Comparison of ENCODE assay signal across 27 cellular contexts in genomic region chr5:159682623-159683022, GRCh38.
DNase-seq lines count a peak whose midpoint lies in the region; ATAC-seq, FAIRE-seq and TF ChIP-seq lines count a peak whose summit lies in the region.
"Had no signal": no experiment of that assay in that cellular context is flagged by ENCODE, and none has a peak within 500 bp of the region (broad histone marks: within the 10 kb centered on the region; RNA-seq: fewer than 3 reads in every experiment).

No MANE protein-coding gene starts in this region.

- 88% methylated on average over 2 of the region's 2 CpGs; no CpG with 5 or more reads in 1 of the 2 experiments for WGBS in H1 (ENCODE audit: extremely low coverage in 1 of 2, insufficient coverage in 1 of 2, insufficient read length in 1 of 2, insufficient replicate concordance in 2 of 2, low coverage in 1 of 2, low lambda C conversion rate in 2 of 2, missing lambda C conversion rate in 1 of 2), 2 experiments
- 89 to 92% methylated on average over 2 of the region's 2 CpGs for WGBS in thyroid gland, 2 donors

- no peak overlapping the region for H2BK15ac ChIP-seq in H1 (ENCODE audit: low read length)

- no peak overlapping the region for H4K91ac ChIP-seq in H1 (replicated peaks; ENCODE audit: insufficient read length, low read length)

- no peak overlapping the region for H2AFZ ChIP-seq in H1 (ENCODE audit: low read length)

- TF ChIP-seq CTCF in C4-2B (conservative IDR thresholded peaks at IDR 0.05), result peak; percentile 11; the same call in 1 of the 2 replicates
- TF ChIP-seq CTCF in DOHH2 (IDR thresholded peaks at IDR 0.05; ENCODE audit: low read depth, low read length, poor library complexity, severe bottlenecking), result peak; percentile 9
- TF ChIP-seq CTCF in NB4 (IDR thresholded peaks at IDR 0.05; ENCODE audit: low read depth, low read length), result no peak
- TF ChIP-seq CTCF in H1 (IDR thresholded peaks at IDR 0.05; ENCODE audit: control extremely low read depth in 1 of 3, insufficient read depth in 1 of 3, low read depth in 1 of 3, low read length in 3 of 3), result peak in 2 of 3 experiments; percentile 25 to 44; a peak in 2 of 4 replicates
- TF ChIP-seq CTCF in thyroid gland (IDR thresholded peaks at IDR 0.05), result no peak
- no peak for TF ChIP-seq CTCF in upper lobe of right lung (IDR thresholded peaks at IDR 0.05)

- TF ChIP-seq RAD21 in H1 (IDR thresholded peaks at IDR 0.05 in 1 of 2, conservative IDR thresholded peaks at IDR 0.05 in 1 of 2; ENCODE audit: low read depth in 2 of 2, low read length in 2 of 2), result peak; percentile 76 to 77

- no peak overlapping the region for H3K4me2 ChIP-seq in DOHH2 (ENCODE audit: low read length)
- no peak overlapping the region for H3K4me2 ChIP-seq in H1 (ENCODE audit: insufficient read depth in 1 of 2, low read depth in 2 of 2, low read length in 2 of 2)

- ATAC-seq in upper lobe of right lung (no peak), GM18909 (IDR thresholded peaks at IDR 0.05; ENCODE audit: poor library complexity, unreplicated experiment) (no peak)
- ATAC-seq: activated T-cell treated with anti-CD3 and anti-CD28 coated beads, Interleukin-2, amount 50 U/mL, for 4 hours; left lobe of liver; naive thymus-derived CD4-positive, alpha-beta T cell; Right ventricle myocardium inferior had no signal

- H3K27ac ChIP-seq in C4-2B (no peak overlapping the region), DOHH2 (ENCODE audit: low read depth, low read length) (no peak overlapping the region), H1 (ENCODE audit: low read depth, low read length) (no peak overlapping the region), thyroid gland (no peak overlapping the region), upper lobe of right lung (no peak overlapping the region)
- H3K27ac ChIP-seq: testis, vagina had no signal

- H3K9me3 ChIP-seq in DOHH2 (ENCODE audit: control insufficient read depth, insufficient read depth, low read length) (peaks cover 17% of the 10 kb centered on the region), H1 (ENCODE audit: insufficient read depth in 2 of 2, low read depth in 1 of 2, low read length in 1 of 2) (peaks cover 13 to 26% of the 10 kb centered on the region in 2 experiments), thyroid gland (no peaks in the 10 kb centered on the region), upper lobe of right lung (peaks cover 4% of the 10 kb centered on the region)
- H3K9me3 ChIP-seq: testis, vagina had no signal

- no peaks in the 10 kb centered on the region for H3K9me2 ChIP-seq in DOHH2 (replicated peaks; ENCODE audit: control insufficient read depth, low read length)

- DNase-seq in NB4 (ENCODE audit: low read depth), result peak; percentile 34
- no peak for DNase-seq in H1 (ENCODE audit: low read depth in 1 of 2, low spot score in 2 of 2)
- DNase-seq in nucleus accumbens (lab: John Stamatoyannopoulos, UW), result no peak
- no peak for DNase-seq in thyroid gland
- no peak for DNase-seq in upper lobe of right lung
- DNase-seq: activated gamma-delta T cell treated with Interleukin-2 at 50 U/mL for 16 hours; activated T-cell treated with anti-CD3 and anti-CD28 coated beads, Interleukin-2, amount 50 U/mL, for 4 hours; dermis blood vessel endothelial cell; hippocampal formation; immature natural killer cell; MM.1S; naive thymus-derived CD4-positive, alpha-beta T cell; NCI-H146; NCI-H2171 treated with DMSO at 0.1 percent for 48 hours; NCI-H526; occipital lobe; stimulated activated CD4-positive, alpha-beta T cell treated with anti-CD3 and anti-CD28 coated beads, Interleukin-15, amount 100 ng/mL, for 24 hours; stimulated activated naive CD4-positive, alpha-beta T cell; T-helper 2 cell; testis had no signal

- no peak for TF ChIP-seq EP300 in H1 (IDR thresholded peaks at IDR 0.05; ENCODE audit: borderline replicate concordance in 1 of 2, low read depth in 2 of 2, low read length in 2 of 2)

- no peaks in the 10 kb centered on the region for H3K23me2 ChIP-seq in H1 (ENCODE audit: low read depth, low read length)

- H3K14ac ChIP-seq in H1 (ENCODE audit: insufficient read length), result no peak overlapping the region

- no peak overlapping the region for H3K56ac ChIP-seq in H1 (replicated peaks; ENCODE audit: insufficient read length, low read depth, low read length)

- H3K4me1 ChIP-seq in DOHH2 (ENCODE audit: control insufficient read depth, low read length) (no peaks in the 10 kb centered on the region), H1 (replicated peaks in 1 of 4; ENCODE audit: control insufficient read depth in 3 of 4, insufficient read depth in 4 of 4, low read length in 3 of 4) (no peaks in the 10 kb centered on the region), thyroid gland (no peaks in the 10 kb centered on the region), upper lobe of right lung (no peaks in the 10 kb centered on the region)
- H3K4me1 ChIP-seq: testis, vagina had no signal

- H2BK120ac ChIP-seq in H1 (replicated peaks; ENCODE audit: low read depth, low read length), result no peak overlapping the region

- H3K4ac ChIP-seq in H1 (replicated peaks; ENCODE audit: insufficient read length, low read depth, low read length), result no peak overlapping the region

- intact Hi-C loops in thyroid gland (cut with DNase I), result no loop called here
- intact Hi-C loops in upper lobe of right lung (cut with DNase I), result no loop called here

- H3K79me2 ChIP-seq in DOHH2 (ENCODE audit: control insufficient read depth, low read length) (no peaks in the 10 kb centered on the region), H1 (ENCODE audit: control insufficient read depth in 1 of 2, insufficient read depth in 2 of 2, low read length in 2 of 2) (no peaks in the 10 kb centered on the region)

- H3K4me3 ChIP-seq in DOHH2 (ENCODE audit: low read length) (no peak overlapping the region), NB4 (ENCODE audit: low read depth, low read length) (no peak overlapping the region), H1 (ENCODE audit: extremely low read depth in 1 of 4, insufficient read depth in 2 of 4, low read depth in 3 of 4, low read length in 4 of 4) (no peak overlapping the region), thyroid gland (replicated peaks in 1 of 3) (no peak overlapping the region), upper lobe of right lung (no peak overlapping the region)
- H3K4me3 ChIP-seq: testis, vagina had no signal

- H2AK5ac ChIP-seq in H1 (ENCODE audit: low read depth, low read length), result no peak overlapping the region

- H2BK12ac ChIP-seq in H1 (ENCODE audit: low read depth, low read length), result no peak overlapping the region

- H2BK20ac ChIP-seq in H1 (ENCODE audit: low read length), result no peak overlapping the region

- no peak overlapping the region for H3K9ac ChIP-seq in H1 (replicated peaks in 1 of 4; ENCODE audit: extremely low read depth in 1 of 4, low read depth in 3 of 4, low read length in 3 of 4)

- no peak for FAIRE-seq in H1 (lab: Jason Lieb, UNC)
- FAIRE-seq: endometrium had no signal

- H3K36me3 ChIP-seq in DOHH2 (ENCODE audit: control insufficient read depth, low read length) (no peaks in the 10 kb centered on the region), H1 (ENCODE audit: control insufficient read depth in 2 of 4, insufficient read depth in 4 of 4, low read length in 3 of 4) (no peaks in the 10 kb centered on the region), thyroid gland (no peaks in the 10 kb centered on the region), upper lobe of right lung (no peaks in the 10 kb centered on the region)
- H3K36me3 ChIP-seq: vagina had no signal

- H2BK5ac ChIP-seq in H1 (ENCODE audit: low read depth, low read length), result no peak overlapping the region

- no peak overlapping the region for H3K18ac ChIP-seq in H1 (ENCODE audit: extremely low read depth, low read length)

- H3K27me3 ChIP-seq in DOHH2 (ENCODE audit: control insufficient read depth, low read length), result no peaks in the 10 kb centered on the region
- no peaks in the 10 kb centered on the region for H3K27me3 ChIP-seq in H1 (replicated peaks in 1 of 4; ENCODE audit: control insufficient read depth in 3 of 4, extremely low read depth in 1 of 4, insufficient read depth in 3 of 4, low read length in 3 of 4)
- no peaks in the 10 kb centered on the region for H3K27me3 ChIP-seq in thyroid gland
- H3K27me3 ChIP-seq in upper lobe of right lung, result no peaks in the 10 kb centered on the region
- H3K27me3 ChIP-seq: testis, vagina had no signal

- H4K20me1 ChIP-seq in DOHH2 (ENCODE audit: control insufficient read depth, insufficient read depth, low read depth, low read length) (no peaks in the 10 kb centered on the region), H1 (replicated peaks in 1 of 2; ENCODE audit: control insufficient read depth in 1 of 2, insufficient read depth in 2 of 2, low read length in 2 of 2) (no peaks in the 10 kb centered on the region)

- CTCF ChIA-PET in H1 (lab: Charles Lee; ENCODE audit: partially characterized antibody), result interaction anchor here (0.6 to 1.5 kb wide), 7 partner anchors 23 to 273 kb away, joined by 3 to 5 read pairs (median 3); no protein-coding TSS in a partner anchor

- no peak overlapping the region for H3K23ac ChIP-seq in H1 (ENCODE audit: insufficient read length)

- H3K79me1 ChIP-seq in H1 (ENCODE audit: low read depth, low read length), result no peaks in the 10 kb centered on the region

- H4K5ac ChIP-seq in H1 (ENCODE audit: insufficient read length, low read depth, low read length), result no peak overlapping the region

- no peak overlapping the region for H4K8ac ChIP-seq in H1 (ENCODE audit: extremely low read depth, insufficient read depth, low read length)

- H3F3A ChIP-seq in DOHH2 (ENCODE audit: control insufficient read depth, insufficient read depth), result no peaks in the 10 kb centered on the region

- POLR2A ChIA-PET in H1 (lab: Charles Lee; ENCODE audit: partially characterized antibody), result interaction anchor here (0.6 kb wide), 1 partner anchor 116 kb away, joined by 3 read pairs; no protein-coding TSS in a partner anchor

- TF ChIP-seq POLR2A in NB4 (IDR thresholded peaks at IDR 0.05; ENCODE audit: extremely low read depth, insufficient read length) (no peak), H1 (IDR thresholded peaks at IDR 0.05; ENCODE audit: control extremely low read depth in 1 of 2, low read depth in 2 of 2, low read length in 2 of 2) (no peak), thyroid gland (IDR thresholded peaks at IDR 0.05) (no peak)

TF ChIP-seq in H1, 55 proteins besides CTCF, POLR2A, EP300 and RAD21:
- TF ChIP-seq USF2 (IDR thresholded peaks at IDR 0.05; ENCODE audit: low read length) (no peak), SRF (IDR thresholded peaks at IDR 0.05; ENCODE audit: low read depth, low read length) (no peak), TAF7 (optimal IDR thresholded peaks at IDR 0.05; ENCODE audit: borderline replicate concordance, low read depth, low read length) (no peak), JUN (IDR thresholded peaks at IDR 0.05; ENCODE audit: low read depth, low read length) (no peak)

Comparison
In these comparisons a context has a peak if more than half of its experiments do, and no peak if none do; other contexts are left out.
1. CTCF ChIP-seq: peak in C4-2B (single experiment), DOHH2 (single experiment) and H1 (2 of 3); none in NB4 (single experiment), thyroid gland (0 of 6) and upper lobe of right lung (single experiment).